9 cellular contexts compared by ENCODE assay signal in the genomic region with DNA sequence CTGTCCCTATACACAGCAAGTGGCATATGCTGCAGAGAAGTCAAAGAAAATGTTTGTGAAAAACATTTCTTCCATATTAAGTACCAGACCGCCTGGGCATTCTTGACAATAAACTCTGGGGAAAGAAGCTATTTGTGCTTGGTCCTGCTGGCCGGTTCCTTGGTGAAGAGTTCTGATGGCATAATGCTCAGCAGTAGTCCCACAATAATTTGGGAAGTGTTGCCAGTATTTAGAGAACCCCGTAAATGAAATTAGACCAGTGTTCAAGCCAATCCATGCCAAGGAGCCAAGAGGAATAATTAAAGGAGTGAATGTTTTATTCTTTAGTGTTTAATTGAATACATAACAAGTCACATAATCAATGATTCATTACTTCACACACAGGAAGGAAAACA. TPM values are rescaled to one million over a fixed set of nuclear protein-coding genes. Genes with fewer than 3 reads are reported as not detected.
A peak's percentile ranks its signal among the peaks of the same experiment; 100 is the strongest.
DNase-seq lines count a peak whose midpoint lies in the region; ATAC-seq, FAIRE-seq and TF ChIP-seq lines count a peak whose summit lies in the region.
"Had no signal": no experiment of that assay in that cellular context is flagged by ENCODE, and none has a peak within 500 bp of the region (broad histone marks: within the 10 kb centered on the region; RNA-seq: fewer than 3 reads in every experiment).

No MANE protein-coding gene starts in this region.

- H3K9ac ChIP-seq in astrocyte (ENCODE audit: low read length): no peak overlapping the region
- H3K9ac ChIP-seq in parathyroid adenoma: no peak overlapping the region

- no peak for TF ChIP-seq CTCF in astrocyte (IDR thresholded peaks at IDR 0.05; ENCODE audit: insufficient read depth, low read depth, low read length)
- no peak for TF ChIP-seq CTCF in parathyroid adenoma (IDR thresholded peaks at IDR 0.05)

- no peak overlapping the region for H3K4me3 Mint-ChIP-seq in astrocyte (ENCODE audit: unreplicated experiment)

- no peak for DNase-seq in astrocyte (ENCODE audit: low read depth)
- DNase-seq in stimulated activated CD4-positive, alpha-beta T cell treated with anti-CD3 and anti-CD28 coated beads, Interleukin-4, amount 100 ng/mL, for 24 hours: no peak
- no peak for DNase-seq in NCI-H1417 (lab: John Stamatoyannopoulos, UW)
- DNase-seq in H4 (ENCODE audit: low spot score): no peak
- DNase-seq in NCI-H510A treated with DMSO at 0.1 percent for 48 hours (lab: John Stamatoyannopoulos, UW): no peak
- DNase-seq: SHP77 had no signal

- no peaks in the 10 kb centered on the region for H3K79me2 ChIP-seq in astrocyte (ENCODE audit: insufficient read depth, low read length)
- H3K79me2 ChIP-seq in parathyroid adenoma: no peaks in the 10 kb centered on the region

- peak; percentile 35 for ATAC-seq in GM18511 (IDR thresholded peaks at IDR 0.05; ENCODE audit: unreplicated experiment)
- peak; percentile 22 for ATAC-seq in HG02973 (IDR thresholded peaks at IDR 0.05; ENCODE audit: unreplicated experiment)

- peaks cover 3% of the 10 kb centered on the region for H3K9me3 Mint-ChIP-seq in astrocyte (ENCODE audit: unreplicated experiment)

- H3K9me3 ChIP-seq in astrocyte (ENCODE audit: insufficient read depth, low read depth, low read length) (no peaks in the 10 kb centered on the region), parathyroid adenoma (ENCODE audit: control insufficient read depth, low read length) (no peaks in the 10 kb centered on the region)

- FAIRE-seq in astrocyte (lab: Jason Lieb, UNC): no peak

- no peaks in the 10 kb centered on the region for H3K36me3 Mint-ChIP-seq in astrocyte (ENCODE audit: low read depth, unreplicated experiment)

- no peak overlapping the region for H2AFZ ChIP-seq in astrocyte (ENCODE audit: low read depth, low read length)
- no peak overlapping the region for H2AFZ ChIP-seq in parathyroid adenoma

- H3K4me2 ChIP-seq in astrocyte (ENCODE audit: low read length): peak overlapping the region; percentile 68
- no peak overlapping the region for H3K4me2 ChIP-seq in parathyroid adenoma (ENCODE audit: low read length)

- no peaks in the 10 kb centered on the region for H3K27me3 ChIP-seq in astrocyte (ENCODE audit: insufficient read depth, low read length)
- no peaks in the 10 kb centered on the region for H3K27me3 ChIP-seq in parathyroid adenoma (ENCODE audit: control insufficient read depth, insufficient read depth, low read length)

- peaks cover 10% of the 10 kb centered on the region for H3K27me3 Mint-ChIP-seq in astrocyte (ENCODE audit: low read depth, unreplicated experiment)

- H3K36me3 ChIP-seq in astrocyte (ENCODE audit: insufficient read depth, low read length) (no peaks in the 10 kb centered on the region), parathyroid adenoma (ENCODE audit: control insufficient read depth, insufficient read depth, low read length) (no peaks in the 10 kb centered on the region)

- H3K4me1 ChIP-seq in astrocyte (ENCODE audit: insufficient read depth, low read length) (peaks cover 8% of the 10 kb centered on the region), parathyroid adenoma (no peaks in the 10 kb centered on the region)

- H3K27ac Mint-ChIP-seq in astrocyte (ENCODE audit: unreplicated experiment): no peak overlapping the region

- H4K20me1 ChIP-seq in astrocyte (ENCODE audit: insufficient read depth, low read length): no peaks in the 10 kb centered on the region

- no peak overlapping the region for H3K4me3 ChIP-seq in astrocyte (ENCODE audit: insufficient read depth, low read depth, low read length)
- no peak overlapping the region for H3K4me3 ChIP-seq in parathyroid adenoma (ENCODE audit: low read depth, low read length)

- no peak overlapping the region for H3K27ac ChIP-seq in astrocyte (ENCODE audit: low read depth, low read length)
- H3K27ac ChIP-seq in parathyroid adenoma: peak overlapping the region; percentile 49

- H3K4me1 Mint-ChIP-seq in astrocyte (ENCODE audit: low read depth, unreplicated experiment): peaks cover 10% of the 10 kb centered on the region

RNA-seq across cellular contexts. Expression of gene KCTD12, which starts 6.3 kb away (rescaled TPM):
- total RNA-seq in astrocyte: 13.0 and 13.7 TPM in 2 replicates
- total RNA-seq in H4 (2014; rRNA removed; shearing (Covaris generic)): 2.2 and 2.7 TPM in 2 replicates
